8 cellular contexts compared by ENCODE assay signal in genomic region chr10:12194752-12195271, GRCh38. TPM values are rescaled to one million over a fixed set of nuclear protein-coding genes. Genes with fewer than 3 reads are reported as not detected.
DNase-seq lines count a peak whose midpoint lies in the region; ATAC-seq and TF ChIP-seq lines count a peak whose summit lies in the region.

No MANE protein-coding gene starts in this region.

- DNase-seq in G401 (ENCODE audit: low spot score) (peak; percentile 34), Peyer's patch (peak; percentile 31 to 63 (median 58)), ascending aorta (ENCODE audit: low spot score in 2 of 2) (peak in 1 of 2 donors; percentile 69), left ventricle myocardium superior (peak; percentile 60), retina (peak; percentile 49)

- H3K27me3 ChIP-seq in Peyer's patch (no peaks in the 10 kb centered on the region), ascending aorta (no peaks in the 10 kb centered on the region)

- H3K36me3 ChIP-seq in Peyer's patch (peaks cover 0 to 12% (median 0%) of the 10 kb centered on the region in 3 donors), ascending aorta (peaks cover 0 to 7% of the 10 kb centered on the region in 2 donors)

- H3K4me3 ChIP-seq in Peyer's patch: peak overlapping the region; percentile 61 to 89 (median 68)
- peak overlapping the region; percentile 71 to 89 for H3K4me3 ChIP-seq in ascending aorta

- TF ChIP-seq CTCF in Peyer's patch (IDR thresholded peaks at IDR 0.05): no peak
- no peak for TF ChIP-seq CTCF in ascending aorta (IDR thresholded peaks at IDR 0.05)

- ATAC-seq in left ventricle myocardium superior (peak; percentile 60), GM21576 (IDR thresholded peaks at IDR 0.05; ENCODE audit: unreplicated experiment) (no peak), HG03095 (IDR thresholded peaks at IDR 0.05; ENCODE audit: unreplicated experiment) (no peak), GM18519 (IDR thresholded peaks at IDR 0.05; ENCODE audit: low FRiP score, unreplicated experiment) (no peak)

- intact Hi-C loops in ascending aorta (cut with DNase I): loop anchor here (2.0 to 5.0 kb wide), 3 partner anchors 66 to 907 kb away; partner anchors contain the start of genes CAMK1D, OPTN and SEC61A2
- intact Hi-C loops in left ventricle myocardium superior (cut with micrococcal nuclease): no loop called here

- in situ Hi-C loops in G401 (cut with HindIII; ENCODE audit: low sequenced_read_pairs): no loop called here

- H3K4me1 ChIP-seq in Peyer's patch (peaks cover 0 to 25% (median 12%) of the 10 kb centered on the region in 4 donors), ascending aorta (peaks cover 9 to 27% of the 10 kb centered on the region in 2 donors)

- H3K27ac ChIP-seq in Peyer's patch (peak overlapping the region; percentile 78 to 94 (median 84)), ascending aorta (peak overlapping the region; percentile 88 to 92)

- no peak for TF ChIP-seq POLR2A in Peyer's patch (IDR thresholded peaks at IDR 0.05)

- H3K9me3 ChIP-seq in Peyer's patch (no peaks in the 10 kb centered on the region), ascending aorta (no peaks in the 10 kb centered on the region)

RNA-seq across cellular contexts. Expression of gene NUDT5, which starts 0.9 kb away (rescaled TPM):
- total RNA-seq in G401 (2014; rRNA removed; shearing (Covaris generic)): 151 and 255 TPM in 2 replicates
- 10 to 100 TPM; 24.0 to 51.1 (median 45.8) TPM for total RNA-seq in Peyer's patch
- total RNA-seq in ascending aorta: 10.2 TPM
- 9.2 TPM for total RNA-seq in left ventricle myocardium superior

RNA-seq across cellular contexts. Expression of gene CDC123, which starts 1.2 kb away (rescaled TPM):
- total RNA-seq in G401 (2014; rRNA removed; shearing (Covaris generic)): 237 and 262 TPM in 2 replicates
- total RNA-seq in Peyer's patch (10 to 100 TPM; 52.0 to 77.4 (median 62.0) TPM), ascending aorta (33.2 TPM), left ventricle myocardium superior (54.8 TPM)
